1 cellular context compared by ENCODE assay signal in the genomic region with DNA sequence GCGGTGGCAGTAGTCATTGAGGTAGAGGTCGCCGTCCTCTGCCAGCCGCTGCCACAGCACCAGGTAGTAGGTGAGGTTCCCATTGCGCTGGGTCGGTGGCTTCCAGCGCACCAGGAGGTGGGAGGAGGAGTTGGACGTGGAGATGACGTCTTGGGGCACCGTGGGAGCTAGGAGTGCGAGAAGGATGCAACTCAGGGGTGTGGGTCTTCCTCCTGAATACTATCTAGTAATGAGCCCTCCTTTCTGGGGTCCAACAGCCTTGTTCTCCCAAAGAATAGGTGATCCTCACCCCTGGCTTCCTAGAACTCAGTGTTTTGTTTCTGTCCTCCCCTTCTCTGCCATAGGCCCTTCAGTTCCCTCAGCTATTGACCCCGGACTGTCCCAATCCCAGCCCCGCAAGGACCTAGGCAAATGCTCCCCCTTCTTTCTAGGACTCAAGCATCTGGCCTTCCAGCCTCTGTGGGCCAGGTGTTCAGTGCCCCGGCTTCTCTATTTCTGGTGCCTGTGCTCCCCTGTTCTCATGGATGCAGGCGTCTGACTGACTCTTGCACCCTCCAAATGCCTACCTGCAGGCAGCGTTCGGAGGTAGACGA.
A peak's percentile ranks its signal among the peaks of the same experiment; 100 is the strongest.
TF ChIP-seq lines count a peak whose summit lies in the region.

No MANE protein-coding gene starts in this region.

TF ChIP-seq in GM23338, 12 proteins besides CTCF, POLR2A, EP300 and RAD21:
- TF ChIP-seq ETS1 (IDR thresholded peaks at IDR 0.05) (no peak), EZH2 (IDR thresholded peaks at IDR 0.05; ENCODE audit: low read depth, unreplicated experiment) (peak; percentile 83)
